Comparison of ENCODE assay signal across 8 cellular contexts in genomic region chrX:15854080-15854655, GRCh38. TPM values are rescaled to one million over a fixed set of nuclear protein-coding genes. Genes with fewer than 3 reads are reported as not detected.
DNase-seq lines count a peak whose midpoint lies in the region; ATAC-seq and TF ChIP-seq lines count a peak whose summit lies in the region.

No MANE protein-coding gene starts in this region.

- peaks cover 3 to 21% of the 10 kb centered on the region in 2 experiments for H3K36me3 ChIP-seq in HEK293 (ENCODE audit: control insufficient read depth in 2 of 2, insufficient read depth in 1 of 2, low read length in 2 of 2)
- H3K36me3 ChIP-seq in duodenal mucosa (ENCODE audit: control insufficient read depth in 1 of 2, insufficient read depth in 2 of 2, low read length in 2 of 2) = no peaks in the 10 kb centered on the region
- no peaks in the 10 kb centered on the region for H3K36me3 ChIP-seq in lung (ENCODE audit: control insufficient read depth in 2 of 2, insufficient read depth in 2 of 2, low read length in 2 of 2)

- DNase-seq in NCI-H146 (lab: John Stamatoyannopoulos, UW) (peak; percentile 60), lung (ENCODE audit: low spot score) (peak; percentile 47), foreskin melanocyte (no peak)
- peak; percentile 31 to 44 for DNase-seq in activated CD4-positive, alpha-beta T cell treated with anti-CD3 and anti-CD28 coated beads, Interleukin-2, amount 50 U/mL, for 48 hours
- peak; percentile 13 to 25 for DNase-seq in stimulated activated CD8-positive, alpha-beta memory T cell treated with anti-CD3 and anti-CD28 coated beads, Interleukin-15, amount 100 ng/mL, for 48 hours (ENCODE audit: low read depth in 2 of 2)

- peak overlapping the region; percentile 56 to 67 for H3K9ac ChIP-seq in duodenal mucosa (ENCODE audit: low read depth in 1 of 2, low read length in 2 of 2)

- TF ChIP-seq CTCF in GM12874 (IDR thresholded peaks at IDR 0.05; ENCODE audit: insufficient read depth, low read depth, low read length) (peak; percentile 36), HEK293 (tag by site-specific recombination; IDR thresholded peaks at IDR 0.05) (peak; percentile 47; the same call in 1 of the 2 replicates), lung (IDR thresholded peaks at IDR 0.05; ENCODE audit: control extremely low read depth, extremely low read depth) (no peak)

- H3K4me1 ChIP-seq in HEK293 (ENCODE audit: control insufficient read depth, insufficient read depth, low read length) (peaks cover 9% of the 10 kb centered on the region), duodenal mucosa (ENCODE audit: control insufficient read depth in 1 of 2, insufficient read depth in 2 of 2, low read length in 2 of 2) (peaks cover 0 to 4% of the 10 kb centered on the region in 2 donors), lung (ENCODE audit: control insufficient read depth in 2 of 2, insufficient read depth in 2 of 2, low read length in 2 of 2) (peaks cover 2% of the 10 kb centered on the region in 2 donors)

- no peak for ATAC-seq in lung (ENCODE audit: insufficient read depth, low FRiP score)

- H3K9me3 ChIP-seq in HEK293 (ENCODE audit: control insufficient read depth, insufficient read depth, low read depth, low read length) = no peaks in the 10 kb centered on the region
- no peaks in the 10 kb centered on the region for H3K9me3 ChIP-seq in duodenal mucosa (ENCODE audit: control insufficient read depth in 1 of 2, low read length in 2 of 2)
- peaks cover 0 to 3% of the 10 kb centered on the region in 2 donors for H3K9me3 ChIP-seq in lung (ENCODE audit: control insufficient read depth in 2 of 2, insufficient read depth in 1 of 2, low read length in 1 of 2)

- 0 to 1% methylated on average over 30 to 65 of the region's 65 CpGs for WGBS in lung, 2 donors

- no peaks in the 10 kb centered on the region for H3K27me3 ChIP-seq in duodenal mucosa (ENCODE audit: control insufficient read depth in 1 of 2, insufficient read depth in 2 of 2, low read length in 2 of 2)
- no peaks in the 10 kb centered on the region for H3K27me3 ChIP-seq in lung (ENCODE audit: control insufficient read depth, insufficient read depth)

- H3K27ac ChIP-seq in HEK293 (ENCODE audit: extremely low read depth, low read depth, low read length) (peak overlapping the region; percentile 61; the same call in 1 of the 2 replicates), duodenal mucosa (ENCODE audit: low read depth, low read length) (peak overlapping the region; percentile 63), lung (ENCODE audit: low read depth in 1 of 2, low read length in 1 of 2) (peak overlapping the region; percentile 98)

- CTCF ChIA-PET in HEK293 (lab: Yijun Ruan, JAX) = no interaction called here

- H3K4me3 ChIP-seq in HEK293 (ENCODE audit: low read depth, low read length) (peak overlapping the region; percentile 97), duodenal mucosa (ENCODE audit: low read depth in 1 of 2, low read length in 2 of 2) (peak overlapping the region; percentile 69 to 75), lung (peak overlapping the region; percentile 76)

- POLR2A ChIA-PET in HEK293 (lab: Yijun Ruan, JAX) = interaction anchor here (0.6 to 2.0 kb wide), 15 partner anchors 10 to 923 kb away, joined by 3 to 15 read pairs (median 4); partner anchors contain the start of genes CA5B, SYAP1 and ZRSR2

TF ChIP-seq in HEK293, 187 proteins besides CTCF, POLR2A, EP300 and RAD21 (continues in another document):
- TF ChIP-seq ZNF398 (tag by site-specific recombination; IDR thresholded peaks at IDR 0.05) (no peak), ZNF561 (tag by site-specific recombination; IDR thresholded peaks at IDR 0.05; ENCODE audit: borderline replicate concordance) (no peak), PRDM6 (tag by site-specific recombination; IDR thresholded peaks at IDR 0.05) (no peak), BCL6B (tag by site-specific recombination; IDR thresholded peaks at IDR 0.05) (no peak), ZNF670 (tag by site-specific recombination; IDR thresholded peaks at IDR 0.05; ENCODE audit: low read depth) (no peak), ZFHX2 (tag by site-specific recombination; conservative IDR thresholded peaks at IDR 0.05) (0 out of 2 replicates have a peak, but pooled peaks have one; percentile 8), GFI1B (tag by site-specific recombination; IDR thresholded peaks at IDR 0.05) (no peak), ZBTB26 (tag by site-specific recombination; optimal IDR thresholded peaks at IDR 0.05) (peak; percentile 76), PBX3 (CRISPR knock-in tag; IDR thresholded peaks at IDR 0.05) (peak; percentile 20; the same call in 1 of the 2 replicates), ZNF16 (tag by site-specific recombination; IDR thresholded peaks at IDR 0.05; ENCODE audit: low read depth) (no peak), ZNF266 (tag by site-specific recombination; IDR thresholded peaks at IDR 0.05; ENCODE audit: low read depth) (no peak), ZNF24 (tag by site-specific recombination; IDR thresholded peaks at IDR 0.05) (no peak), ZNF211 (tag by site-specific recombination; IDR thresholded peaks at IDR 0.05; ENCODE audit: low read depth) (no peak), ZEB2 (tag by site-specific recombination; IDR thresholded peaks at IDR 0.05) (peak; percentile 39; the same call in 1 of the 2 replicates), KLF8 (tag by site-specific recombination; IDR thresholded peaks at IDR 0.05) (peak; percentile 59), ZNF335 (tag by site-specific recombination; conservative IDR thresholded peaks at IDR 0.05) (peak; percentile 95), YY1 (tag by site-specific recombination; IDR thresholded peaks at IDR 0.05) (peak; percentile 38; the same call in 1 of the 2 replicates), PRDM1 (tag by site-specific recombination; IDR thresholded peaks at IDR 0.05) (no peak), ZNF629 (tag by site-specific recombination; IDR thresholded peaks at IDR 0.05) (no peak), OVOL3 (tag by site-specific recombination; IDR thresholded peaks at IDR 0.05) (no peak)

RNA-seq across cellular contexts. Expression of gene AP1S2, which starts 0.4 kb away (rescaled TPM):
- total RNA-seq in lung = 10 to 100 TPM; 27.4 to 68.9 TPM
- polyA plus RNA-seq in lung = 10 to 100 TPM; 13.5 to 23.6 TPM
